Comparison of ENCODE assay signal across 16 cellular contexts in genomic region chr1:85608851-85609250, GRCh38. TPM values are rescaled to one million over a fixed set of nuclear protein-coding genes. Genes with fewer than 3 reads are reported as not detected.
"Had no signal": no experiment of that assay in that cellular context is flagged by ENCODE, and none has a peak within 500 bp of the region (broad histone marks: within the 10 kb centered on the region; RNA-seq: fewer than 3 reads in every experiment).

No MANE protein-coding gene starts in this region.

- H3K4me3 Mint-ChIP-seq: activated CD4-positive, alpha-beta memory T cell treated with anti-CD3 and anti-CD28 coated beads for 36 hours; activated naive CD8-positive, alpha-beta T cell treated with anti-CD3 and anti-CD28 coated beads, Interleukin-2, amount 10 ng/mL, durations not matched to agents 7 days and 5 days; neural progenitor cell had no signal

- H3K9ac ChIP-seq: neural progenitor cell had no signal

- H3K4me3 ChIP-seq: ascending aorta, cardiac muscle cell, colonic mucosa, gastroesophageal sphincter, neural progenitor cell, pancreas, skin epidermis, thyroid gland, vagina had no signal

- H3K27me3 Mint-ChIP-seq: activated CD4-positive, alpha-beta memory T cell treated with anti-CD3 and anti-CD28 coated beads for 36 hours; activated naive CD8-positive, alpha-beta T cell treated with anti-CD3 and anti-CD28 coated beads, Interleukin-2, amount 10 ng/mL, durations not matched to agents 7 days and 5 days had no signal

- H3K9me3 ChIP-seq: ascending aorta, colonic mucosa, gastroesophageal sphincter, pancreas, thyroid gland, vagina had no signal

- DNase-seq: activated CD4-positive, alpha-beta memory T cell treated with anti-CD3 and anti-CD28 coated beads for 36 hours; activated gamma-delta T cell; activated naive CD8-positive, alpha-beta T cell treated with anti-CD3 and anti-CD28 coated beads, Interleukin-2, amount 10 ng/mL, durations not matched to agents 7 days and 5 days; activated T-cell treated with anti-CD3 and anti-CD28 coated beads, Interleukin-2, amount 50 U/mL, for 48 hours; colonic mucosa; effector CD4-positive, alpha-beta T cell; kidney; pancreas; retina; thyroid gland had no signal

- H3K4me1 Mint-ChIP-seq: activated naive CD8-positive, alpha-beta T cell treated with anti-CD3 and anti-CD28 coated beads, Interleukin-2, amount 10 ng/mL, durations not matched to agents 7 days and 5 days had no signal

- H3K27ac ChIP-seq: ascending aorta, cardiac muscle cell, colonic mucosa, gastroesophageal sphincter, neural progenitor cell, pancreas, thyroid gland, vagina had no signal

- ATAC-seq: gastroesophageal sphincter, pancreas had no signal

- H3K9me3 Mint-ChIP-seq: activated CD4-positive, alpha-beta memory T cell treated with anti-CD3 and anti-CD28 coated beads for 36 hours; activated naive CD8-positive, alpha-beta T cell treated with anti-CD3 and anti-CD28 coated beads, Interleukin-2, amount 10 ng/mL, durations not matched to agents 7 days and 5 days; neural progenitor cell had no signal

- H3K27me3 ChIP-seq: ascending aorta, cardiac muscle cell, colonic mucosa, gastroesophageal sphincter, neural progenitor cell, pancreas, thyroid gland, vagina had no signal

- H2AFZ ChIP-seq: neural progenitor cell had no signal

- H3K27ac Mint-ChIP-seq: activated CD4-positive, alpha-beta memory T cell treated with anti-CD3 and anti-CD28 coated beads for 36 hours; activated naive CD8-positive, alpha-beta T cell treated with anti-CD3 and anti-CD28 coated beads, Interleukin-2, amount 10 ng/mL, durations not matched to agents 7 days and 5 days; neural progenitor cell had no signal

- H3K36me3 Mint-ChIP-seq: activated CD4-positive, alpha-beta memory T cell treated with anti-CD3 and anti-CD28 coated beads for 36 hours; activated naive CD8-positive, alpha-beta T cell treated with anti-CD3 and anti-CD28 coated beads, Interleukin-2, amount 10 ng/mL, durations not matched to agents 7 days and 5 days; neural progenitor cell had no signal

- H3K36me3 ChIP-seq: ascending aorta, cardiac muscle cell, colonic mucosa, gastroesophageal sphincter, neural progenitor cell, pancreas, thyroid gland, vagina had no signal

- H3K4me2 ChIP-seq: neural progenitor cell had no signal

RNA-seq across cellular contexts. Expression of gene CCN1, which starts 28.3 kb away (rescaled TPM):
- total RNA-seq: activated CD4-positive, alpha-beta memory T cell treated with anti-CD3 and anti-CD28 coated beads for 36 hours; activated naive CD8-positive, alpha-beta T cell treated with anti-CD3 and anti-CD28 coated beads, Interleukin-2, amount 10 ng/mL, durations not matched to agents 7 days and 5 days had no signal
